ENCODE assay signal across 20 cellular contexts in genomic region chr21:42632336-42632751, GRCh38. TPM values are rescaled to one million over a fixed set of nuclear protein-coding genes. Genes with fewer than 3 reads are reported as not detected.
DNase-seq lines count a peak whose midpoint lies in the region; ATAC-seq and TF ChIP-seq lines count a peak whose summit lies in the region.
"Had no signal": no experiment of that assay in that cellular context is flagged by ENCODE, and none has a peak within 500 bp of the region (broad histone marks: within the 10 kb centered on the region; RNA-seq: fewer than 3 reads in every experiment).

No MANE protein-coding gene starts in this region.

- no peak overlapping the region for H3K4me3 Mint-ChIP-seq in endodermal cell
- H3K4me3 Mint-ChIP-seq: B cell; CD4-positive, CD25-positive, alpha-beta regulatory T cell had no signal

- peaks cover 8% of the 10 kb centered on the region for H3K27me3 Mint-ChIP-seq in endodermal cell (ENCODE audit: insufficient read depth)
- H3K27me3 Mint-ChIP-seq: B cell; CD4-positive, CD25-positive, alpha-beta regulatory T cell had no signal

- peak; percentile 43 for DNase-seq in cardiac septum (ENCODE audit: low spot score)
- no peak for DNase-seq in left ventricle myocardium inferior
- DNase-seq in endodermal cell = peak; percentile 53
- peak; percentile 73 for DNase-seq in posterior vena cava (ENCODE audit: low spot score)
- DNase-seq in dermis blood vessel endothelial cell = no peak
- DNase-seq in activated T-cell treated with anti-CD3 and anti-CD28 coated beads, Interleukin-2, amount 50 U/mL, for 48 hours = no peak
- DNase-seq: CD4-positive, CD25-positive, alpha-beta regulatory T cell; COR-L47; DMS 273 treated with DMSO at 0.1 percent for 48 hours; DND-41; NCI-H1105 treated with DMSO at 0.1 percent for 48 hours; NCI-H1694; NCI-H510A; NCI-H748 treated with DMSO at 0.1 percent for 48 hours; NK-92 treated with Interleukin-12 subunit alpha and Interleukin-12 subunit beta, amount 100 ng/mL, for 24 hours; SHP77 treated with DMSO at 0.1 percent for 48 hours had no signal

- no peak overlapping the region for H3K27ac Mint-ChIP-seq in endodermal cell
- H3K27ac Mint-ChIP-seq: B cell had no signal

- H3K9me3 ChIP-seq in left ventricle myocardium inferior (replicated peaks) (no peaks in the 10 kb centered on the region), endodermal cell (ENCODE audit: control insufficient read depth, low read length) (no peaks in the 10 kb centered on the region)

- WGBS in endodermal cell (ENCODE audit: insufficient coverage in 1 of 2, insufficient read length in 1 of 2), 2 experiments = 92 to 93% methylated on average over 11 to 12 of the region's 12 CpGs

- H3K4me3 ChIP-seq in left ventricle myocardium inferior (no peak overlapping the region), endodermal cell (ENCODE audit: low read length) (no peak overlapping the region)

- ATAC-seq in HG03432 (IDR thresholded peaks at IDR 0.05; ENCODE audit: unreplicated experiment) = no peak
- ATAC-seq: HCT116 had no signal

- intact Hi-C loops in cardiac septum (cut with DNase I) = no loop called here
- intact Hi-C loops in left ventricle myocardium inferior (cut with micrococcal nuclease) = no loop called here
- intact Hi-C loops in posterior vena cava (cut with DNase I) = no loop called here

- H3K4me1 Mint-ChIP-seq in endodermal cell = no peaks in the 10 kb centered on the region
- H3K4me1 Mint-ChIP-seq: B cell had no signal

- no peaks in the 10 kb centered on the region for H3K36me3 Mint-ChIP-seq in endodermal cell (ENCODE audit: low read depth)
- H3K36me3 Mint-ChIP-seq: CD4-positive, CD25-positive, alpha-beta regulatory T cell had no signal

- H3K9ac ChIP-seq in endodermal cell (ENCODE audit: extremely low read depth, low read length, poor library complexity, severe bottlenecking) = no peak overlapping the region

- TF ChIP-seq CTCF in left ventricle myocardium inferior (IDR thresholded peaks at IDR 0.05; ENCODE audit: borderline replicate concordance) = no peak
- peak; percentile 34 for TF ChIP-seq CTCF in endodermal cell (conservative IDR thresholded peaks at IDR 0.05)

- no peak overlapping the region for H3K27ac ChIP-seq in left ventricle myocardium inferior (replicated peaks)
- H3K27ac ChIP-seq in endodermal cell (ENCODE audit: low read depth, low read length) = no peak overlapping the region

- peaks cover 13% of the 10 kb centered on the region for H3K4me1 ChIP-seq in left ventricle myocardium inferior
- H3K4me1 ChIP-seq in endodermal cell (ENCODE audit: control insufficient read depth, insufficient read depth, low read length) = no peaks in the 10 kb centered on the region

- H3K36me3 ChIP-seq in left ventricle myocardium inferior (no peaks in the 10 kb centered on the region), endodermal cell (ENCODE audit: control insufficient read depth, insufficient read depth, low read length) (no peaks in the 10 kb centered on the region)

- no peaks in the 10 kb centered on the region for H3K9me3 Mint-ChIP-seq in endodermal cell
- H3K9me3 Mint-ChIP-seq: CD4-positive, CD25-positive, alpha-beta regulatory T cell had no signal

- H3K27me3 ChIP-seq in left ventricle myocardium inferior (ENCODE audit: low read depth) (peaks cover 64% of the 10 kb centered on the region), endodermal cell (ENCODE audit: control insufficient read depth, insufficient read depth, low read length, poor library complexity, severe bottlenecking) (peaks cover 22% of the 10 kb centered on the region)

RNA-seq across cellular contexts. Expression of gene PDE9A, which starts 21.1 kb away (rescaled TPM):
- total RNA-seq in cardiac septum (1.1 TPM), left ventricle myocardium inferior (3.2 TPM), endodermal cell (10 to 100 TPM; 45.9 to 62.4 TPM), posterior vena cava (1 to 10 TPM; 4.0 to 5.6 TPM), dermis blood vessel endothelial cell (1.9 and 3.5 TPM in 2 replicates)
- polyA plus RNA-seq in endodermal cell (2013, experiment 1 of 2) = 36.5 TPM
- polyA plus RNA-seq in endodermal cell (2013, experiment 2 of 2) = 34.3 TPM
- total RNA-seq: A172 had no signal

Comparison
In these comparisons a context has a peak if more than half of its experiments do, and no peak if none do; other contexts are left out.
1. DNase-seq: peak in cardiac septum (single experiment), endodermal cell (single experiment) and posterior vena cava (single experiment); none in left ventricle myocardium inferior (single experiment), dermis blood vessel endothelial cell (single experiment) and activated T-cell treated with anti-CD3 and anti-CD28 coated beads, Interleukin-2, amount 50 U/mL, for 48 hours (0 of 2).
2. RNA of gene PDE9A, which starts 21.1 kb away (total RNA-seq): 45.9 to 62.4 TPM in endodermal cell; 4.0 to 5.6 TPM in posterior vena cava, 3.2 TPM in left ventricle myocardium inferior (single experiment), 1.9 to 3.5 TPM in dermis blood vessel endothelial cell and 1.1 TPM in cardiac septum (single experiment); every median in the first group is over 4 times any median in the second.